ENCODE assay signal across 8 cellular contexts in genomic region chr16:46883353-46883689, GRCh38. TPM values are rescaled to one million over a fixed set of nuclear protein-coding genes. Genes with fewer than 3 reads are reported as not detected.
DNase-seq lines count a peak whose midpoint lies in the region; ATAC-seq, FAIRE-seq and TF ChIP-seq lines count a peak whose summit lies in the region.

No MANE protein-coding gene starts in this region.

- in situ Hi-C loops in HepG2 (cut with HindIII; ENCODE audit: extremely low pct_ligation_motif_present, low pct_unique_long_range_greater_than_20kb) = no loop called here

- POLR2A ChIA-PET in CD8-positive, alpha-beta T cell (lab: Charles Lee) = no interaction called here
- POLR2A ChIA-PET in HepG2 (lab: Yijun Ruan, JAX) = interaction anchor here (0.6 to 11.8 kb wide), 22 partner anchors 8 to 1483 kb away, joined by 3 to 306 read pairs (median 5); partner anchors contain the start of gene C16orf87

- H3K36me3 ChIP-seq in CD8-positive, alpha-beta T cell (ENCODE audit: insufficient read depth, low read length) = no peaks in the 10 kb centered on the region
- H3K36me3 ChIP-seq in KMS-11 (ENCODE audit: insufficient read depth) (no peaks in the 10 kb centered on the region), HepG2 (replicated peaks in 1 of 2; ENCODE audit: control insufficient read depth in 1 of 2, insufficient read depth in 2 of 2, low read length in 2 of 2) (peaks cover 2 to 21% of the 10 kb centered on the region in 2 experiments), tibial nerve (no peaks in the 10 kb centered on the region)

- TF ChIP-seq RAD21 in HepG2 (CRISPR knock-in tag; IDR thresholded peaks at IDR 0.05) = no peak

- H3K9ac ChIP-seq in KMS-11 (peak overlapping the region; percentile 70; the same call in 1 of the 2 replicates), HepG2 (ENCODE audit: insufficient read depth, low read depth, low read length) (peak overlapping the region; percentile 93)

- H3K4me3 ChIP-seq in CD8-positive, alpha-beta T cell (ENCODE audit: low read depth, low read length) = peak overlapping the region; percentile 70
- H3K4me3 ChIP-seq in KMS-11 (IDR thresholded peaks at IDR 0.05; ENCODE audit: insufficient read depth, low read depth, low read length) (no peak overlapping the region), HepG2 (replicated peaks in 1 of 3; ENCODE audit: insufficient read depth in 1 of 3, low read depth in 2 of 3, low read length in 3 of 3) (peak overlapping the region; percentile 49 to 99 (median 60)), tibial nerve (peak overlapping the region; percentile 28 to 84 (median 72))

- under 1% methylated on average over 10 of the region's 10 CpGs for WGBS in HepG2 (ENCODE audit: low lambda C conversion rate)
- 26 to 28% methylated on average over 10 of the region's 10 CpGs for WGBS in tibial nerve, 2 donors

- CTCF ChIA-PET in CD8-positive, alpha-beta T cell (lab: Charles Lee) = interaction anchor here (1.5 to 1.8 kb wide), 3 partner anchors 25 to 210 kb away, joined by 3 to 4 read pairs (median 4); no protein-coding TSS in a partner anchor
- CTCF ChIA-PET in HepG2 (lab: Yijun Ruan, JAX; ENCODE audit: low intra/inter-chr PET ratio, low total read pairs) = interaction anchor here (1.3 to 1.6 kb wide), 2 partner anchors 24 to 29 kb away, joined by 4 to 7 read pairs; no protein-coding TSS in a partner anchor

- H3K27ac ChIP-seq in CD8-positive, alpha-beta T cell (ENCODE audit: low read depth, low read length) = no peak overlapping the region
- H3K27ac ChIP-seq in KMS-11 = peak overlapping the region; percentile 41; the same call in 1 of the 2 replicates
- H3K27ac ChIP-seq in angular gyrus (ENCODE audit: low read depth, low read length) = peak overlapping the region; percentile 79
- H3K27ac ChIP-seq in HepG2 (ENCODE audit: extremely low read length, insufficient read depth, low read length) = peak overlapping the region; percentile 95
- peak overlapping the region; percentile 70 to 96 (median 80) for H3K27ac ChIP-seq in tibial nerve

- no peak overlapping the region for H3K27ac Mint-ChIP-seq in CD8-positive, alpha-beta T cell

- H3K27me3 Mint-ChIP-seq in CD8-positive, alpha-beta T cell (ENCODE audit: low read depth) = peaks cover 29% of the 10 kb centered on the region

- TF ChIP-seq CTCF in CD8-positive, alpha-beta T cell (IDR thresholded peaks at IDR 0.05) = no peak
- no peak for TF ChIP-seq CTCF in KMS-11 (conservative IDR thresholded peaks at IDR 0.05; ENCODE audit: low read depth, low read length)
- peak; percentile 38 for TF ChIP-seq CTCF in HepG2 (CRISPR knock-in tag; IDR thresholded peaks at IDR 0.05)
- no peak for TF ChIP-seq CTCF in tibial nerve (IDR thresholded peaks at IDR 0.05)

- H3K36me3 Mint-ChIP-seq in CD8-positive, alpha-beta T cell = peaks cover 4% of the 10 kb centered on the region

- TF ChIP-seq POLR2A in HepG2 (IDR thresholded peaks at IDR 0.05; ENCODE audit: insufficient read depth in 1 of 2, low read depth in 2 of 2, low read length in 2 of 2) (no peak), tibial nerve (IDR thresholded peaks at IDR 0.05) (no peak)

- no peaks in the 10 kb centered on the region for H3K27me3 ChIP-seq in CD8-positive, alpha-beta T cell (ENCODE audit: insufficient read depth, low read length)
- H3K27me3 ChIP-seq in KMS-11 (ENCODE audit: insufficient read depth, low read depth) (no peaks in the 10 kb centered on the region), HepG2 (ENCODE audit: control insufficient read depth in 1 of 2, insufficient read depth in 2 of 2, low read length in 2 of 2) (no peaks in the 10 kb centered on the region; a peak in 1 of 5 replicates), tibial nerve (no peaks in the 10 kb centered on the region)

- H3K4me1 Mint-ChIP-seq in CD8-positive, alpha-beta T cell (ENCODE audit: low read depth) = peaks cover 10% of the 10 kb centered on the region

- DNase-seq in CD8-positive, alpha-beta T cell = no peak
- peak; percentile 97 for DNase-seq in HepG2 (ENCODE audit: low spot score)
- no peak for DNase-seq in tibial nerve (ENCODE audit: low spot score in 2 of 2)
- no peak for DNase-seq in glomerular visceral epithelial cell (ENCODE audit: extremely low spot score)
- no peak for DNase-seq in NOMO-1 treated with DMSO at 0.1 percent for 48 hours (lab: John Stamatoyannopoulos, UW; ENCODE audit: unreplicated experiment)
- no peak for DNase-seq in NCI-H524 treated with DMSO at 0.1 percent for 48 hours (lab: John Stamatoyannopoulos, UW)

- ATAC-seq in CD8-positive, alpha-beta T cell = no peak
- peak; percentile 48 for ATAC-seq in HepG2

- peak overlapping the region; percentile 37 for H3K4me2 ChIP-seq in KMS-11
- H3K4me2 ChIP-seq in HepG2 (ENCODE audit: low read depth, low read length) = peak overlapping the region; percentile 97

- peak overlapping the region; percentile 92 for H3K4me3 Mint-ChIP-seq in CD8-positive, alpha-beta T cell

- no peaks in the 10 kb centered on the region for H3K9me3 Mint-ChIP-seq in CD8-positive, alpha-beta T cell

- no peaks in the 10 kb centered on the region for H3K79me2 ChIP-seq in KMS-11 (ENCODE audit: insufficient read depth, low read depth)
- H3K79me2 ChIP-seq in HepG2 (ENCODE audit: insufficient read depth, low read length) = peaks cover 41% of the 10 kb centered on the region

- H3K4me1 ChIP-seq in CD8-positive, alpha-beta T cell (ENCODE audit: insufficient read depth, low read length) = no peaks in the 10 kb centered on the region
- H3K4me1 ChIP-seq in KMS-11 (ENCODE audit: low read depth, poor library complexity, severe bottlenecking) (peaks cover 15% of the 10 kb centered on the region), HepG2 (ENCODE audit: insufficient read depth, low read length) (peaks cover 80% of the 10 kb centered on the region), tibial nerve (peaks cover 0 to 44% (median 11%) of the 10 kb centered on the region in 4 donors)

- FAIRE-seq in HepG2 (lab: Jason Lieb, UNC) = peak; percentile 76

- TSS peak; percentile 96 for BruUV-seq in HepG2 (replicated peaks; lab: Mats Ljungman, UMichigan)

- peak; percentile 27 to 82; a peak in 3 of 4 replicates for TF ChIP-seq EP300 in HepG2 (IDR thresholded peaks at IDR 0.05; ENCODE audit: low read depth in 2 of 2, low read length in 2 of 2)
- TF ChIP-seq EP300 in HepG2 (CRISPR knock-in tag; IDR thresholded peaks at IDR 0.05; ENCODE audit: borderline replicate concordance) = no peak
- TF ChIP-seq EP300 in tibial nerve (IDR thresholded peaks at IDR 0.05) = no peak

- H3K9me3 ChIP-seq in CD8-positive, alpha-beta T cell (ENCODE audit: low read length) = no peaks in the 10 kb centered on the region
- H3K9me3 ChIP-seq in HepG2 (ENCODE audit: low read length) = no peaks in the 10 kb centered on the region
- no peaks in the 10 kb centered on the region for H3K9me3 ChIP-seq in tibial nerve

- H2AFZ ChIP-seq in KMS-11 (ENCODE audit: low read depth) (peak overlapping the region; percentile 74), HepG2 (ENCODE audit: low read length) (no peak overlapping the region)

- no peaks in the 10 kb centered on the region for H4K20me1 ChIP-seq in KMS-11 (ENCODE audit: insufficient read depth)
- H4K20me1 ChIP-seq in HepG2 (ENCODE audit: insufficient read depth, low read length) = peaks cover 24% of the 10 kb centered on the region

- intact Hi-C loops in CD8-positive, alpha-beta T cell (cut with DNase I, micrococcal nuclease) = no loop called here
- intact Hi-C loops in HepG2 (cut with micrococcal nuclease; ENCODE audit: unreplicated experiment) = loop anchor here (1.0 to 2.0 kb wide), 2 partner anchors 13 to 19 kb away; no protein-coding TSS in a partner anchor

RNA-seq across cellular contexts. Expression of gene GPT2, which starts 0.8 kb away (rescaled TPM):
- under 1 TPM in 1 of 2 experiments, not detected in 1; 0.08 TPM for total RNA-seq in CD8-positive, alpha-beta T cell
- total RNA-seq in HepG2 (2016; rRNA removed; fragmentation: Illumina TruSeq; extraction: Trizol) = 130 and 138 TPM in 2 replicates
- 22.1 and 23.2 TPM in 2 replicates for total RNA-seq in HepG2 (2016; cell fraction: cytosol; rRNA removed; fragmentation: Illumina TruSeq; extraction: Trizol; ENCODE audit: low read depth)
- 114 and 146 TPM in 2 replicates for total RNA-seq in HepG2 (2016; cell fraction: insoluble cytoplasmic fraction; rRNA removed; fragmentation: Illumina TruSeq; extraction: Trizol)
- 63.0 and 65.0 TPM in 2 replicates for total RNA-seq in HepG2 (2016; cell fraction: membrane; rRNA removed; fragmentation: Illumina TruSeq; extraction: Trizol)
- total RNA-seq in HepG2 (2016; cell fraction: nucleus; rRNA removed; fragmentation: Illumina TruSeq; extraction: Trizol) = 59.4 and 71.5 TPM in 2 replicates
- 267 and 269 TPM in 2 replicates for polyA plus RNA-seq in HepG2 (2011; rRNA removed)
- polyA plus RNA-seq in HepG2 (2011; cell fraction: cytosol; rRNA removed) = 182 and 277 TPM in 2 replicates
- polyA plus RNA-seq in HepG2 (2011; cell fraction: nucleus; rRNA removed) = 334 and 385 TPM in 2 replicates
- polyA plus RNA-seq in HepG2 (2012) = 220 and 249 TPM in 2 replicates
- 21.5 and 27.7 TPM in 2 replicates for polyA plus RNA-seq in HepG2 (2016; cell fraction: cytosol; fragmentation: Illumina TruSeq; extraction: Trizol; ENCODE audit: low read depth)
- polyA plus RNA-seq in HepG2 (2016; cell fraction: insoluble cytoplasmic fraction; fragmentation: Illumina TruSeq; extraction: Trizol; ENCODE audit: low read depth) = 122 and 156 TPM in 2 replicates
- 42.5 and 45.9 TPM in 2 replicates for polyA plus RNA-seq in HepG2 (2016; cell fraction: membrane; fragmentation: Illumina TruSeq; extraction: Trizol; ENCODE audit: low read depth)
- polyA plus RNA-seq in HepG2 (2016; cell fraction: nucleus; fragmentation: Illumina TruSeq; extraction: Trizol; ENCODE audit: insufficient read depth, low read depth) = 148 and 163 TPM in 2 replicates
- 33.0 and 786 TPM in 2 replicates for polyA minus RNA-seq in HepG2 (2011; rRNA and poly(A)+ RNA removed; ENCODE audit: low replicate concordance)
- 198 TPM in 2 replicates for polyA minus RNA-seq in HepG2 (2011; cell fraction: cytosol; rRNA and poly(A)+ RNA removed)
- polyA minus RNA-seq in HepG2 (2011; cell fraction: nucleus; rRNA and poly(A)+ RNA removed) = 79.2 and 86.4 TPM in 2 replicates
- total RNA-seq in tibial nerve = 100 to 1,000 TPM in 1 of 4 donors, 10 to 100 TPM in 3; 42.5 to 126 (median 61.3) TPM

RNA-seq across cellular contexts. Expression of gene C16orf87, which starts 52.3 kb away (rescaled TPM):
- total RNA-seq in CD8-positive, alpha-beta T cell = 10 to 100 TPM; 13.9 to 14.0 TPM
- 19.5 and 27.6 TPM in 2 replicates for total RNA-seq in HepG2 (2016; rRNA removed; fragmentation: Illumina TruSeq; extraction: Trizol)
- total RNA-seq in HepG2 (2016; cell fraction: cytosol; rRNA removed; fragmentation: Illumina TruSeq; extraction: Trizol; ENCODE audit: low read depth) = 12.4 and 15.0 TPM in 2 replicates
- total RNA-seq in HepG2 (2016; cell fraction: insoluble cytoplasmic fraction; rRNA removed; fragmentation: Illumina TruSeq; extraction: Trizol) = 20.6 and 26.6 TPM in 2 replicates
- total RNA-seq in HepG2 (2016; cell fraction: membrane; rRNA removed; fragmentation: Illumina TruSeq; extraction: Trizol) = 21.9 and 26.0 TPM in 2 replicates
- 10.7 and 12.4 TPM in 2 replicates for total RNA-seq in HepG2 (2016; cell fraction: nucleus; rRNA removed; fragmentation: Illumina TruSeq; extraction: Trizol)
- 5.7 and 8.6 TPM in 2 replicates for polyA plus RNA-seq in HepG2 (2011; rRNA removed)
- polyA plus RNA-seq in HepG2 (2011; cell fraction: cytosol; rRNA removed) = 4.2 and 5.6 TPM in 2 replicates
- 2.1 and 3.9 TPM in 2 replicates for polyA plus RNA-seq in HepG2 (2011; cell fraction: nucleus; rRNA removed)
- polyA plus RNA-seq in HepG2 (2012) = 12.9 and 18.1 TPM in 2 replicates
- polyA plus RNA-seq in HepG2 (2016; cell fraction: cytosol; fragmentation: Illumina TruSeq; extraction: Trizol; ENCODE audit: low read depth) = 8.5 and 11.4 TPM in 2 replicates
- 31.9 and 33.4 TPM in 2 replicates for polyA plus RNA-seq in HepG2 (2016; cell fraction: insoluble cytoplasmic fraction; fragmentation: Illumina TruSeq; extraction: Trizol; ENCODE audit: low read depth)
- 14.6 and 16.7 TPM in 2 replicates for polyA plus RNA-seq in HepG2 (2016; cell fraction: membrane; fragmentation: Illumina TruSeq; extraction: Trizol; ENCODE audit: low read depth)
- polyA plus RNA-seq in HepG2 (2016; cell fraction: nucleus; fragmentation: Illumina TruSeq; extraction: Trizol; ENCODE audit: insufficient read depth, low read depth) = 17.0 and 18.6 TPM in 2 replicates
- polyA minus RNA-seq in HepG2 (2011; rRNA and poly(A)+ RNA removed; ENCODE audit: low replicate concordance) = 3.1 and 4.3 TPM in 2 replicates
- 5.7 and 6.3 TPM in 2 replicates for polyA minus RNA-seq in HepG2 (2011; cell fraction: cytosol; rRNA and poly(A)+ RNA removed)
- polyA minus RNA-seq in HepG2 (2011; cell fraction: nucleus; rRNA and poly(A)+ RNA removed) = 10.3 and 11.4 TPM in 2 replicates
- 1 to 10 TPM; 4.1 to 5.9 (median 5.3) TPM for total RNA-seq in tibial nerve

Comparison
In these comparisons a context has a peak if more than half of its experiments do, and no peak if none do; other contexts are left out.
1. RNA of gene GPT2, which starts 0.8 kb away (total RNA-seq): 22.1 to 146 TPM in HepG2 and 42.5 to 126 TPM in tibial nerve; 0.08 TPM in CD8-positive, alpha-beta T cell; every median in the first group is over 10 times any median in the second.